Comparison of ENCODE assay signal across 8 cellular contexts in the genomic region with DNA sequence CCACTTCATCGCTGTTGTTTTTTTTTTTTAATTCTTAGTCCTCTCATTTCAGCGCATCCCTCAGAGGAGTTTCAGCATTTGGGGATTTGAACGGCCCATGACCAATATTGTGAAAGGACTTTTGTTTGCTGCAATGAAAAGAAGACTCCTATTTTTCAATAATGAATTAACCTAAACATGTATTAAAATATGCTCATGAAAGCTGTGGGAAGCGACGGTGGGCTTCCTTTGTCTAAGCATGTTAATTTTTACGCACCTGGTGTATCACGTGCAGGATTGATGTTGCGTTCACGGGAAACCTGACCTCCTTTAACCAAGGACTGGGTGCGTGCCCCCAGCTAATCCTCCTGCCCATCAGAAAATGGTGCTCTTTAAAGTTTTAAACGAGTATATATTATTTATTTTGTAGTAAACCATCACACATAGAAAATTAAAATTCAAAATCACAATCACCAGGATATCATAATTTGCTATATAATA. TPM values are rescaled to one million over a fixed set of nuclear protein-coding genes. Genes with fewer than 3 reads are reported as not detected.
DNase-seq lines count a peak whose midpoint lies in the region; ATAC-seq and TF ChIP-seq lines count a peak whose summit lies in the region.

No MANE protein-coding gene starts in this region.

- H4K20me1 ChIP-seq in IMR-90 (ENCODE audit: insufficient read depth, low read length) = no peaks in the 10 kb centered on the region

- TF ChIP-seq POLR2A in IMR-90 (IDR thresholded peaks at IDR 0.05; ENCODE audit: low read depth, low read length) = no peak

- no CpG with 5 or more reads among the region's 11 CpGs for WGBS in IMR-90 (ENCODE audit: extremely low coverage in 2 of 2, insufficient read length in 1 of 2), 2 experiments

- no peak overlapping the region; the same call in 1 of the 2 replicates for H3K56ac ChIP-seq in IMR-90 (ENCODE audit: extremely low read depth, insufficient read depth, low read length)

- H2BK5ac ChIP-seq in IMR-90 (ENCODE audit: low read depth, low read length, poor library complexity, severe bottlenecking) = no peak overlapping the region

- no peak overlapping the region for H4K8ac ChIP-seq in IMR-90 (ENCODE audit: low read depth in 2 of 2, low read length in 2 of 2)

- H2BK15ac ChIP-seq in IMR-90 (ENCODE audit: low read depth, low read length) = no peak overlapping the region

- no peaks in the 10 kb centered on the region; a peak in 1 of 4 replicates for H3K79me1 ChIP-seq in IMR-90 (ENCODE audit: low read depth in 1 of 2, low read length in 2 of 2)

- intact Hi-C loops in IMR-90 (cut with micrococcal nuclease) = loop anchor here (5.0 kb wide), 2 partner anchors 65 to 550 kb away; partner anchors contain the start of gene PDLIM3
- intact Hi-C loops in posterior vena cava (cut with DNase I) = loop anchor here (5.0 kb wide), 2 partner anchors 35 to 125 kb away; no protein-coding TSS in a partner anchor

- no peak for TF ChIP-seq RAD21 in IMR-90 (IDR thresholded peaks at IDR 0.05; ENCODE audit: low read length)

- H2AK9ac ChIP-seq in IMR-90 (replicated peaks; ENCODE audit: low read depth, low read length, poor library complexity) = no peak overlapping the region

- in situ Hi-C loops in IMR-90 (cut with MboI; ENCODE audit: low sequenced_read_pairs) = no loop called here

- H3K27me3 Mint-ChIP-seq in osteocyte (ENCODE audit: unreplicated experiment) = peaks cover 8% of the 10 kb centered on the region

- H3K4ac ChIP-seq in IMR-90 (ENCODE audit: low read depth, low read length) = no peak overlapping the region

- H4K5ac ChIP-seq in IMR-90 (ENCODE audit: low read depth, low read length) = no peak overlapping the region

- no peak overlapping the region for H4K91ac ChIP-seq in IMR-90 (ENCODE audit: insufficient read depth, low read depth, low read length)

- no peaks in the 10 kb centered on the region for H3K4me1 ChIP-seq in IMR-90 (ENCODE audit: control insufficient read depth, insufficient read depth, low read length)
- H3K4me1 ChIP-seq in effector memory CD4-positive, alpha-beta T cell (ENCODE audit: control insufficient read depth, insufficient read depth, low read length, poor library complexity, severe bottlenecking) = peaks cover 8% of the 10 kb centered on the region

- peaks cover 13% of the 10 kb centered on the region for H3K4me1 Mint-ChIP-seq in osteocyte (ENCODE audit: unreplicated experiment)

- H2BK120ac ChIP-seq in IMR-90 (ENCODE audit: low read depth, low read length) = no peak overlapping the region

- H3K9me3 Mint-ChIP-seq in osteocyte (ENCODE audit: unreplicated experiment) = no peaks in the 10 kb centered on the region

- no peak overlapping the region for H2AK5ac ChIP-seq in IMR-90 (ENCODE audit: low read depth, low read length)

- TF ChIP-seq CTCF in GM06990 (IDR thresholded peaks at IDR 0.05; ENCODE audit: insufficient read depth, low read length, poor library complexity, severe bottlenecking) (no peak), IMR-90 (conservative IDR thresholded peaks at IDR 0.05; ENCODE audit: low read depth, low read length) (no peak), osteocyte (IDR thresholded peaks at IDR 0.05) (no peak)

- no peaks in the 10 kb centered on the region for H3K27me3 ChIP-seq in GM06990 (replicated peaks; ENCODE audit: control insufficient read depth, insufficient read depth, low read length)
- H3K27me3 ChIP-seq in IMR-90 (ENCODE audit: control insufficient read depth, insufficient read depth, low read length) = no peaks in the 10 kb centered on the region
- no peaks in the 10 kb centered on the region for H3K27me3 ChIP-seq in effector memory CD4-positive, alpha-beta T cell (replicated peaks; ENCODE audit: control insufficient read depth, insufficient read depth, low read length, poor library complexity, severe bottlenecking)

- no peak overlapping the region for H3K27ac ChIP-seq in IMR-90 (ENCODE audit: insufficient read depth, low read length)
- no peak overlapping the region for H3K27ac ChIP-seq in effector memory CD4-positive, alpha-beta T cell (ENCODE audit: insufficient read depth, low read length, poor library complexity, severe bottlenecking)

- H3K27ac Mint-ChIP-seq in osteocyte (ENCODE audit: unreplicated experiment) = peak overlapping the region; percentile 77

- no peak overlapping the region for H3K18ac ChIP-seq in IMR-90 (ENCODE audit: low read depth, low read length)

- CTCF ChIA-PET in IMR-90 (lab: Yijun Ruan, JAX) = interaction anchor here (0.6 to 1.4 kb wide), 4 partner anchors 88 to 1227 kb away, joined by 3 to 9 read pairs (median 4); no protein-coding TSS in a partner anchor

- H3K9me1 ChIP-seq in IMR-90 (ENCODE audit: insufficient read depth, low read length) = no peaks in the 10 kb centered on the region

- ATAC-seq in IMR-90 (ENCODE audit: low read depth) (no peak), HG03439 (IDR thresholded peaks at IDR 0.05; ENCODE audit: unreplicated experiment) (no peak)
- ATAC-seq in activated CD4-positive, CD25-positive, alpha-beta regulatory T cell treated with anti-CD3 and anti-CD28 coated beads, Interleukin-2, amount 50 U/mL, for 24 hours = no peak

- peak overlapping the region; percentile 89 for H3K4me3 Mint-ChIP-seq in osteocyte (ENCODE audit: unreplicated experiment)

- dilution Hi-C loops in IMR-90 (cut with HindIII; ENCODE audit: low sequenced_read_pairs, unreplicated experiment) = no loop called here

- POLR2A ChIA-PET in IMR-90 (lab: Charles Lee; ENCODE audit: unreplicated experiment) = no interaction called here

- no peak overlapping the region for H2BK20ac ChIP-seq in IMR-90 (ENCODE audit: low read depth, low read length)

- peak overlapping the region; percentile 53 for H3K9ac ChIP-seq in IMR-90 (ENCODE audit: low read depth, low read length)

- BruUV-seq in IMR-90 (replicated peaks; lab: Mats Ljungman, UMichigan) = no TSS peak

- H3K4me3 ChIP-seq in GM06990 (replicated peaks; ENCODE audit: low read depth, low read length) = peak overlapping the region; percentile 64
- H3K4me3 ChIP-seq in IMR-90 (ENCODE audit: insufficient read depth, low read depth, low read length) = peak overlapping the region; percentile 89
- H3K4me3 ChIP-seq in effector memory CD4-positive, alpha-beta T cell (ENCODE audit: insufficient read depth, low read depth, low read length, poor library complexity, severe bottlenecking) = peak overlapping the region; percentile 69

- H3K14ac ChIP-seq in IMR-90 (replicated peaks; ENCODE audit: low read depth, low read length) = no peak overlapping the region

- H3K23ac ChIP-seq in IMR-90 (ENCODE audit: low read depth, low read length) = no peak overlapping the region

- H3K4me2 ChIP-seq in IMR-90 (ENCODE audit: low read depth, low read length) = peak overlapping the region; percentile 92

- DNase-seq in GM06990 (ENCODE audit: extremely low read depth, insufficient read length) = no peak
- DNase-seq in IMR-90 = no peak
- DNase-seq in effector memory CD4-positive, alpha-beta T cell = no peak
- DNase-seq in osteocyte (ENCODE audit: extremely low spot score, unreplicated experiment) = no peak
- no peak for DNase-seq in HCEC 1CT
- DNase-seq in posterior vena cava (ENCODE audit: low spot score) = no peak

- H3K36me3 ChIP-seq in GM06990 (ENCODE audit: control insufficient read depth, insufficient read depth, low read length) (no peaks in the 10 kb centered on the region), IMR-90 (ENCODE audit: control insufficient read depth, insufficient read depth, low read length) (no peaks in the 10 kb centered on the region)
- H3K36me3 ChIP-seq in effector memory CD4-positive, alpha-beta T cell (ENCODE audit: control insufficient read depth, insufficient read depth, low read length) = no peaks in the 10 kb centered on the region

- H3K36me3 Mint-ChIP-seq in osteocyte (ENCODE audit: unreplicated experiment) = no peaks in the 10 kb centered on the region

- H2AFZ ChIP-seq in IMR-90 (replicated peaks; ENCODE audit: low read length, poor library complexity) = peak overlapping the region; percentile 91

- no peaks in the 10 kb centered on the region for H3K9me3 ChIP-seq in IMR-90 (ENCODE audit: control insufficient read depth, insufficient read depth, low read length)
- no peaks in the 10 kb centered on the region for H3K9me3 ChIP-seq in effector memory CD4-positive, alpha-beta T cell (ENCODE audit: control insufficient read depth, low read length)

TF ChIP-seq in IMR-90, 13 proteins besides CTCF, POLR2A, EP300 and RAD21 (continues in another document):
- TF ChIP-seq BHLHE40 (IDR thresholded peaks at IDR 0.05; ENCODE audit: low read depth, low read length) (no peak), CEBPB (IDR thresholded peaks at IDR 0.05; ENCODE audit: low read depth, low read length) (no peak), ELK1 (IDR thresholded peaks at IDR 0.05; ENCODE audit: borderline replicate concordance, low read depth, low read length) (no peak), MXI1 (IDR thresholded peaks at IDR 0.05; ENCODE audit: borderline replicate concordance, low read depth, low read length) (no peak)
- TF ChIP-seq, protein P1, sequence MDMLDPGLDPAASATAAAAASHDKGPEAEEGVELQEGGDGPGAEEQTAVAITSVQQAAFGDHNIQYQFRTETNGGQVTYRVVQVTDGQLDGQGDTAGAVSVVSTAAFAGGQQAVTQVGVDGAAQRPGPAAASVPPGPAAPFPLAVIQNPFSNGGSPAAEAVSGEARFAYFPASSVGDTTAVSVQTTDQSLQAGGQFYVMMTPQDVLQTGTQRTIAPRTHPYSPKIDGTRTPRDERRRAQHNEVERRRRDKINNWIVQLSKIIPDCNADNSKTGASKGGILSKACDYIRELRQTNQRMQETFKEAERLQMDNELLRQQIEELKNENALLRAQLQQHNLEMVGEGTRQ (IDR thresholded peaks at IDR 0.05; ENCODE audit: low read depth, low read length) = no peak

RNA-seq across cellular contexts. Expression of gene CCDC110, which starts 0.6 kb away (rescaled TPM):
- total RNA-seq in IMR-90 (2012; rRNA removed) (0.90 and 1.4 TPM in 2 replicates), osteocyte (0.73 and 0.76 TPM in 2 replicates), posterior vena cava (1 to 10 TPM; 3.5 to 6.6 TPM)
- polyA plus RNA-seq in IMR-90 (2012; rRNA removed) = 0.37 and 0.46 TPM in 2 replicates
- 0.13 and 0.21 TPM in 2 replicates for polyA plus RNA-seq in IMR-90 (2012; cell fraction: cytosol; rRNA removed)
- polyA plus RNA-seq in IMR-90 (2012; cell fraction: nucleus; rRNA removed; ENCODE audit: low replicate concordance) = 0.39 TPM in 1 of 2 replicates, not detected in the other

RNA-seq across cellular contexts. Expression of gene UFSP2, which starts 46.3 kb away (rescaled TPM):
- total RNA-seq in IMR-90 (2012; rRNA removed) (43.7 and 43.9 TPM in 2 replicates), osteocyte (26.5 and 28.6 TPM in 2 replicates), posterior vena cava (10 to 100 TPM; 40.3 to 51.8 TPM)
- polyA plus RNA-seq in IMR-90 (2012; rRNA removed) = 19.4 and 21.8 TPM in 2 replicates
- polyA plus RNA-seq in IMR-90 (2012; cell fraction: cytosol; rRNA removed) = 5.3 and 6.6 TPM in 2 replicates
- 1.7 and 13.0 TPM in 2 replicates for polyA plus RNA-seq in IMR-90 (2012; cell fraction: nucleus; rRNA removed; ENCODE audit: low replicate concordance)
